ENCODE assay signal across 6 cellular contexts in the genomic region with DNA sequence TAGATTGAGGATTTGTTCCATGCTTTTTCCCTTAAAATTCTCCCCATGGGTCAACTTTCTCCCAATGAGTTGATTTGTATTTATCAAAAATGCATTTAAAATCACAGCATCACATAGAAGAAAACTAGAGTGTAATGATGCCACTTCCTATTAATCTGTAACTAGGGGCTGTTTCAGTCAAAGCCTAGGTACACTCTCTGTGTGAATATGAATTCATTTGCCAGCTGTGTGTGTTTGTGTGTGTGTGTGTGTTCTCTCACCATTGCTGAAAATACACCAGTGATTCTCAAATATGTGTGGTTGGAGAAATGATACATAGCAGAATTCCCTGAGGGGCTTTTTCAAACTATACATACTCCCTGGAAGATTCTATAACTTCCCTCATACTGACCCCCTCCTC.
"Had no signal": no experiment of that assay in that cellular context is flagged by ENCODE, and none has a peak within 500 bp of the region (broad histone marks: within the 10 kb centered on the region; RNA-seq: fewer than 3 reads in every experiment).

No MANE protein-coding gene starts in this region.

- H3K4me3 ChIP-seq: K562 had no signal

- ATAC-seq: HepG2, K562 had no signal

- FAIRE-seq: HepG2, HTR-8/SVneo, K562 had no signal

- DNase-seq: IMR-90, KBM-7 had no signal

- H3K27ac ChIP-seq: HL-60 had no signal
